In the genomic region with DNA sequence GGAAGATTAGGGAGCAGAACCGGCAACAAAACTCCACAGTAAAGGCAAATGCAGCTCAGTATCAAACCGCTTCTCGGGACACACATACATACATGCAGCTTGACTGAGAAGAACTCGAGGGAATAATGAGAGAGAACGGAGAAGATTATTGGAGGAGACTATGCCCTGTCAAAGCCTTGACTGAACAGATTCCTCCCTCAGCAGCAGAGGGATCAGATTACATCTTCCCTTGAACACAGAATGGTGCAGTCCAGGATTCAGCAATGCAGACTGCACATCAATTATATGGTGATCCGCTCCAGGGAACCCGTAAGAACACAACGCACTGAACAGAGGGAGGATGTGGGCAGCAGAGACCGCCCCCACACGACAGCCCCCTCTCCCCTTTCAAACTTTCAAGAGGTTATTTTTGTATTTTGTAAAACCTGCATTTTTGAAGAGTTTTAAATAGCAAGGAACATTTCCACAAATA, we compare ENCODE assay signal across 8 cellular contexts.
DNase-seq lines count a peak whose midpoint lies in the region; ATAC-seq and TF ChIP-seq lines count a peak whose summit lies in the region.

No MANE protein-coding gene starts in this region.

- WGBS in prostate gland, result 16% methylated on average over 10 of the region's 10 CpGs

- intact Hi-C loops in left cardiac atrium (cut with DNase I), result no loop called here
- intact Hi-C loops in prostate gland (cut with DNase I), result no loop called here

- H3K4me1 ChIP-seq in prostate gland (replicated peaks), result no peaks in the 10 kb centered on the region

- no peaks in the 10 kb centered on the region for H3K9me3 ChIP-seq in prostate gland

- H3K4me3 Mint-ChIP-seq in activated naive CD4-positive, alpha-beta T cell treated with anti-CD3 and anti-CD28 coated beads, Interleukin-2, amount 50 U/mL, for 24 hours, result no peak overlapping the region

- no peaks in the 10 kb centered on the region for H3K36me3 ChIP-seq in prostate gland

- no peaks in the 10 kb centered on the region for H3K27me3 Mint-ChIP-seq in activated naive CD4-positive, alpha-beta T cell treated with anti-CD3 and anti-CD28 coated beads, Interleukin-2, amount 50 U/mL, for 24 hours

- no peaks in the 10 kb centered on the region for H3K36me3 Mint-ChIP-seq in activated naive CD4-positive, alpha-beta T cell treated with anti-CD3 and anti-CD28 coated beads, Interleukin-2, amount 50 U/mL, for 24 hours

- DNase-seq in activated naive CD4-positive, alpha-beta T cell treated with anti-CD3 and anti-CD28 coated beads, Interleukin-2, amount 50 U/mL, for 16 hours, result no peak
- DNase-seq in NCI-H2171 (lab: John Stamatoyannopoulos, UW) (peak; percentile 77), amniotic epithelial cell (ENCODE audit: low read depth) (peak; percentile 99), left cardiac atrium (peak; percentile 36), prostate gland (ENCODE audit: low spot score) (peak; percentile 72), AML-193 (lab: John Stamatoyannopoulos, UW) (no peak)

- no peaks in the 10 kb centered on the region for H3K9me3 Mint-ChIP-seq in activated naive CD4-positive, alpha-beta T cell treated with anti-CD3 and anti-CD28 coated beads, Interleukin-2, amount 50 U/mL, for 24 hours

- peak; percentile 17 for TF ChIP-seq POLR2A in prostate gland (IDR thresholded peaks at IDR 0.05)

- H3K27ac ChIP-seq in prostate gland, result peak overlapping the region; percentile 29 to 51

- ATAC-seq in HG03039 (IDR thresholded peaks at IDR 0.05; ENCODE audit: unreplicated experiment) (peak; percentile 74), left cardiac atrium (peak; percentile 99 to 100)

- TF ChIP-seq CTCF in prostate gland (IDR thresholded peaks at IDR 0.05), result no peak

- peak overlapping the region; percentile 23 to 24 for H3K4me3 ChIP-seq in prostate gland

- peak overlapping the region; percentile 56 for H3K27ac Mint-ChIP-seq in activated naive CD4-positive, alpha-beta T cell treated with anti-CD3 and anti-CD28 coated beads, Interleukin-2, amount 50 U/mL, for 24 hours

- H3K4me1 Mint-ChIP-seq in activated naive CD4-positive, alpha-beta T cell treated with anti-CD3 and anti-CD28 coated beads, Interleukin-2, amount 50 U/mL, for 24 hours, result peaks cover 28% of the 10 kb centered on the region

- H3K27me3 ChIP-seq in prostate gland (replicated peaks; ENCODE audit: insufficient read depth), result no peaks in the 10 kb centered on the region

Comparison
In these comparisons a context has a peak if more than half of its experiments do, and no peak if none do; other contexts are left out.
1. DNase-seq: peak in NCI-H2171 (single experiment), amniotic epithelial cell (single experiment), left cardiac atrium (single experiment) and prostate gland (single experiment); none in activated naive CD4-positive, alpha-beta T cell treated with anti-CD3 and anti-CD28 coated beads, Interleukin-2, amount 50 U/mL, for 16 hours (single experiment) and AML-193 (0 of 2).